ENCODE assay signal across 13 cellular contexts in the genomic region with DNA sequence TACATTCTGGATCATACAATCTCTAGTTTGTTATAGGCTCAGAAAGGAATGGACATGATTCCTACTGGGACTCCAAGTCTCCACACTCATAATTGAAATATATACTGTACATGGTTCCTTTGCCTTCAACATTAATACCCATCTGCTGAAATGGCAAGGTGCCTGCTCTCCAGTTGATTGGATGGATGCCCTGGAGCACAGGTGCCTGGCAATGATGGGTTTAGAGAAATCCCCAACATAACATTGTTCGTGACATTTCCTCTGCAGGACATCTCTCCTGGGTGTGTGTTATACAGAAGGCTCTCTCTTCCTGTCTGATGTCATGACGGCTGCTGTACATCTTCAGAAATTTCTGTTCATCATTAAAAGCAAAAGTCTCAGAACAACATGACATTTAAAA.
DNase-seq lines count a peak whose midpoint lies in the region; ATAC-seq and TF ChIP-seq lines count a peak whose summit lies in the region.
"Had no signal": no experiment of that assay in that cellular context is flagged by ENCODE, and none has a peak within 500 bp of the region (broad histone marks: within the 10 kb centered on the region; RNA-seq: fewer than 3 reads in every experiment).

No MANE protein-coding gene starts in this region.

- DNase-seq in DMS 273 (lab: John Stamatoyannopoulos, UW; ENCODE audit: unreplicated experiment) (peak; percentile 82), G401 (ENCODE audit: low spot score) (peak; percentile 93), NCI-H446 (lab: John Stamatoyannopoulos, UW) (peak; percentile 13 to 57), cerebellum (ENCODE audit: low spot score) (peak; percentile 77), DMS153 (lab: John Stamatoyannopoulos, UW) (no peak), natural killer cell (no peak), cortex of kidney (lab: John Stamatoyannopoulos, UW) (no peak)
- DNase-seq: Calu3; CD4-positive, alpha-beta T cell; DMS53 had no signal

- H3K36me3 Mint-ChIP-seq in natural killer cell = no peaks in the 10 kb centered on the region

- intact Hi-C loops in natural killer cell (cut with micrococcal nuclease) = no loop called here

- H3K27me3 Mint-ChIP-seq in natural killer cell (ENCODE audit: low read depth in 2 of 2) = no peaks in the 10 kb centered on the region
- H3K27me3 Mint-ChIP-seq: B cell; CD4-positive, alpha-beta T cell had no signal

- no peak overlapping the region for H3K4me3 Mint-ChIP-seq in natural killer cell
- H3K4me3 Mint-ChIP-seq: B cell; CD4-positive, alpha-beta T cell had no signal

- no peak overlapping the region for H3K27ac Mint-ChIP-seq in natural killer cell
- H3K27ac Mint-ChIP-seq: B cell; CD4-positive, alpha-beta T cell had no signal

- no peak for ATAC-seq in natural killer cell
- ATAC-seq: HCT116, HepG2 had no signal

- in situ Hi-C loops in G401 (cut with HindIII; ENCODE audit: low sequenced_read_pairs) = no loop called here

- peaks cover 2% of the 10 kb centered on the region in 2 donors for H3K9me3 Mint-ChIP-seq in natural killer cell
- H3K9me3 Mint-ChIP-seq: CD4-positive, alpha-beta T cell had no signal

- H3K4me1 Mint-ChIP-seq in natural killer cell = no peaks in the 10 kb centered on the region
- H3K4me1 Mint-ChIP-seq: B cell had no signal

- TF ChIP-seq CTCF in natural killer cell (IDR thresholded peaks at IDR 0.05) = no peak

Comparison
In these comparisons a context has a peak if more than half of its experiments do, and no peak if none do; other contexts are left out.
1. DNase-seq: peak in DMS 273 (single experiment), G401 (single experiment), NCI-H446 (2 of 2) and cerebellum (single experiment); none in DMS153 (single experiment), natural killer cell (single experiment) and cortex of kidney (single experiment).